ENCODE assay signal across 24 cellular contexts in the genomic region with DNA sequence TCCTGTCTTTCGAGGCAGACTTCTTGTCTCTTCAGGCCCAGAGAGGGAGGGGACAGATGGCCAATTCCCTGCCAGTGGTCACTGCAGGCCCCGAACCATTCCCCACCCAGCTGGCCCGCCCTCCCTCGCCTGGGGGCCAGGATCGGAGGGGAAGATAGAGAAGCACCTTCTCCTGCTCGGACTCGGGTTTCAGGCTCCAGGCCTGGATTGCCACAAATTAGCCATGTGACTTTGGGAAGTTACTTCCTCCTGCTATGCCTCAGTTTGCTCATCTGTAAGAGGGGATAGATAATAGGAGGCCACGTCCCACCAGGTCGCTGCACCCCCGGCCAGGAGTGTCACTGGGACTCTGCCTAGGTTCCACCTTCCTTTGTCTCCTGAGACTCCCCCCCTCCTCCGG.
"Had no signal": no experiment of that assay in that cellular context is flagged by ENCODE, and none has a peak within 500 bp of the region (broad histone marks: within the 10 kb centered on the region; RNA-seq: fewer than 3 reads in every experiment).

No MANE protein-coding gene starts in this region.

- H3K4me3 ChIP-seq: gastrocnemius medialis, left lung, mucosa of descending colon, pancreas, right lobe of liver, smooth muscle cell, tibial artery had no signal

- H3K4me1 ChIP-seq: left lung, right lobe of liver had no signal

- H3K27me3 ChIP-seq: pancreas, right lobe of liver, testis had no signal

- H3K36me3 Mint-ChIP-seq: mesothelial cell of epicardium; naive B cell; stimulated activated effector memory CD8-positive, alpha-beta T cell treated with anti-CD3 and anti-CD28 coated beads, Interleukin-12 subunit alpha, Interleukin-12 subunit beta, amount 100 ng/mL, for 72 hours; type B pancreatic cell had no signal

- H3K27ac ChIP-seq: dorsolateral prefrontal cortex, gastrocnemius medialis, left lung, neutrophil, pancreas, right lobe of liver, testis, tibial artery had no signal

- H3K9me3 Mint-ChIP-seq: stimulated activated effector memory CD8-positive, alpha-beta T cell treated with anti-CD3 and anti-CD28 coated beads, Interleukin-12 subunit alpha, Interleukin-12 subunit beta, amount 100 ng/mL, for 72 hours; type B pancreatic cell had no signal

- H3K9me3 ChIP-seq: gastrocnemius medialis, left lung, mucosa of descending colon, neutrophil, pancreas, right lobe of liver, testis, tibial artery had no signal

- H3K4me3 Mint-ChIP-seq: mesothelial cell of epicardium; nephron progenitor cell; stimulated activated effector memory CD8-positive, alpha-beta T cell treated with anti-CD3 and anti-CD28 coated beads, Interleukin-12 subunit alpha, Interleukin-12 subunit beta, amount 100 ng/mL, for 72 hours; type B pancreatic cell had no signal

- DNase-seq: cerebellar nuclear complex; dorsolateral prefrontal cortex; effector CD4-positive, alpha-beta T cell; gastrocnemius medialis; left cardiac atrium; mesenchymal stem cell; mucosa of descending colon; naive B cell; nephron progenitor cell; right lobe of liver; stimulated activated CD4-positive, alpha-beta T cell treated with anti-CD3 and anti-CD28 coated beads, Interleukin-2, amount 100 ng/mL, for 24 hours; stimulated activated CD4-positive, alpha-beta T cell treated with anti-CD3 and anti-CD28 coated beads, Interleukin-4, amount 100 ng/mL, for 24 hours; stimulated activated naive CD8-positive, alpha-beta T cell treated with anti-CD3 and anti-CD28 coated beads, Interleukin-15, Interleukin-2, amounts not matched to agents 100 U/mL and 50 U/mL, for 24 hours; substantia nigra; testis had no signal

- H3K4me2 ChIP-seq: smooth muscle cell had no signal

- H3K27ac Mint-ChIP-seq: mesothelial cell of epicardium; naive B cell; nephron progenitor cell; progenitor cell of endocrine pancreas; stimulated activated effector memory CD8-positive, alpha-beta T cell treated with anti-CD3 and anti-CD28 coated beads, Interleukin-12 subunit alpha, Interleukin-12 subunit beta, amount 100 ng/mL, for 72 hours; type B pancreatic cell had no signal

- H3K36me3 ChIP-seq: gastrocnemius medialis, left lung, neutrophil, pancreas, right lobe of liver, tibial artery had no signal

- ATAC-seq: gastrocnemius medialis; right lobe of liver; stimulated activated effector memory CD8-positive, alpha-beta T cell treated with anti-CD3 and anti-CD28 coated beads, Interleukin-12 subunit alpha, Interleukin-12 subunit beta, amount 100 ng/mL, for 72 hours; stimulated activated naive CD8-positive, alpha-beta T cell treated with anti-CD3 and anti-CD28 coated beads, Interleukin-15, Interleukin-2, amounts not matched to agents 100 U/mL and 50 U/mL, for 24 hours had no signal
